ENCODE assay signal across 8 cellular contexts in genomic region chr11:35030716-35031213, GRCh38.
DNase-seq lines count a peak whose midpoint lies in the region; ATAC-seq lines count a peak whose summit lies in the region.

No MANE protein-coding gene starts in this region.

- peak; percentile 85 for ATAC-seq in activated naive CD8-positive, alpha-beta T cell treated with anti-CD3 and anti-CD28 coated beads, Interleukin-2, amount 50 U/mL, for 24 hours
- ATAC-seq in HG03571 (IDR thresholded peaks at IDR 0.05; ENCODE audit: unreplicated experiment) (no peak), GM21723 (IDR thresholded peaks at IDR 0.05; ENCODE audit: unreplicated experiment) (no peak)

- H3K27me3 Mint-ChIP-seq in activated naive CD8-positive, alpha-beta T cell treated with anti-CD3 and anti-CD28 coated beads, Interleukin-2, amount 50 U/mL, for 24 hours = peaks cover 3% of the 10 kb centered on the region

- peaks cover 4% of the 10 kb centered on the region for H3K36me3 Mint-ChIP-seq in activated naive CD8-positive, alpha-beta T cell treated with anti-CD3 and anti-CD28 coated beads, Interleukin-2, amount 50 U/mL, for 24 hours (ENCODE audit: low read depth)

- peaks cover 20% of the 10 kb centered on the region for H3K9me3 Mint-ChIP-seq in activated naive CD8-positive, alpha-beta T cell treated with anti-CD3 and anti-CD28 coated beads, Interleukin-2, amount 50 U/mL, for 24 hours

- DNase-seq in DMS53 treated with DMSO at 0.1 percent for 48 hours (lab: John Stamatoyannopoulos, UW; ENCODE audit: unreplicated experiment) = peak; percentile 56
- DNase-seq in NCI-H69 (lab: John Stamatoyannopoulos, UW) = peak; percentile 73
- peak; percentile 33 for DNase-seq in activated naive CD8-positive, alpha-beta T cell treated with anti-CD3 and anti-CD28 coated beads, Interleukin-2, amount 50 U/mL, for 24 hours
- DNase-seq in iris pigment epithelial cell (ENCODE audit: low read depth) = peak; percentile 97
- DNase-seq in NCI-H510A treated with DMSO at 0.1 percent for 48 hours (lab: John Stamatoyannopoulos, UW) = no peak
- DNase-seq in medulla oblongata (ENCODE audit: extremely low spot score) = no peak

- H3K4me3 Mint-ChIP-seq in activated naive CD8-positive, alpha-beta T cell treated with anti-CD3 and anti-CD28 coated beads, Interleukin-2, amount 50 U/mL, for 24 hours = peak overlapping the region; percentile 55

- peaks cover 54% of the 10 kb centered on the region for H3K4me1 Mint-ChIP-seq in activated naive CD8-positive, alpha-beta T cell treated with anti-CD3 and anti-CD28 coated beads, Interleukin-2, amount 50 U/mL, for 24 hours

- H3K27ac Mint-ChIP-seq in activated naive CD8-positive, alpha-beta T cell treated with anti-CD3 and anti-CD28 coated beads, Interleukin-2, amount 50 U/mL, for 24 hours = peak overlapping the region; percentile 81

Comparison
In these comparisons a context has a peak if more than half of its experiments do, and no peak if none do; other contexts are left out.
1. DNase-seq: peak in DMS53 treated with DMSO at 0.1 percent for 48 hours (single experiment), NCI-H69 (single experiment), activated naive CD8-positive, alpha-beta T cell treated with anti-CD3 and anti-CD28 coated beads, Interleukin-2, amount 50 U/mL, for 24 hours (single experiment) and iris pigment epithelial cell (single experiment); none in NCI-H510A treated with DMSO at 0.1 percent for 48 hours (single experiment) and medulla oblongata (single experiment).